ENCODE assay signal across 1 cellular context in the genomic region with DNA sequence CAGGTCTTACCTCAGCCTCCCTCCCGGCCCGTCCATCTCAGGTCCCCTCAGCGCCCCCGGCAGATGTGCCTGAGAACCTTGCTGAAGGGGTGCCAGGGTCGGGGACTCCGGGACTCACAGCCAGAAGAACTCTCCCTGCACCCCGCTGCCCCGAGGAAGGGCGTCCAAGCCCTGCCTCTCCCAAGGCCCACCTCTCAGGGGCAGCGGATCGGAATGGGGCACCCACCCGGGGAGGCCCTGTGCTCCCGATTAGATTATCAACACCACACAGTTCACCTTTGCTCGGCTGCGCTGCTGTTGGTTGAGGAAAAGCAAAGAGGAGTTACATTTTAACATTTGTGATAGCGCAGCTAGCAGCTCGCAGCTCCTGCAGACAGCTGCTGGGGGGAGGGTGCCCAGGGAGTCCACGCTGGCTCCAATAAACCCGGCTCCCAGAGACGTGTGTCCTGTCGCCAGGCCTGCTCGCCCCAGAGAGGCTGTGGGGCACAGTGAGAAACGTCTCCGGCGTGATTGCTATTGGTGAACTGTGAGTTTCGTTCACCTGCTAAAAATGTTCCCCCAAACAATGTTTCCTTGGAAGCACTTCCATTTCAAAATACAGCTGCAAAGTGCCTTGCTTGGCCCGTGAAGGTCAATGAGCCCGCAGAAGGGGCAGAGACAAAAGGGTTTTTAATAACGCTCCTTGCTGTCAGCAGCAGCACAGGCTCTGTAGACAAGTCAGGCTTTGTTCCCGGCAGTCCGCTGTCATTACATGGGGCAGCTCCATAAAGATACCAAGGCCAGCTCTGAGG.
TF ChIP-seq lines count a peak whose summit lies in the region.

No MANE protein-coding gene starts in this region.

TF ChIP-seq in K562, 482 proteins besides CTCF, POLR2A, EP300 and RAD21 (continued from another document and continues in another):
- TF ChIP-seq, protein P1, sequence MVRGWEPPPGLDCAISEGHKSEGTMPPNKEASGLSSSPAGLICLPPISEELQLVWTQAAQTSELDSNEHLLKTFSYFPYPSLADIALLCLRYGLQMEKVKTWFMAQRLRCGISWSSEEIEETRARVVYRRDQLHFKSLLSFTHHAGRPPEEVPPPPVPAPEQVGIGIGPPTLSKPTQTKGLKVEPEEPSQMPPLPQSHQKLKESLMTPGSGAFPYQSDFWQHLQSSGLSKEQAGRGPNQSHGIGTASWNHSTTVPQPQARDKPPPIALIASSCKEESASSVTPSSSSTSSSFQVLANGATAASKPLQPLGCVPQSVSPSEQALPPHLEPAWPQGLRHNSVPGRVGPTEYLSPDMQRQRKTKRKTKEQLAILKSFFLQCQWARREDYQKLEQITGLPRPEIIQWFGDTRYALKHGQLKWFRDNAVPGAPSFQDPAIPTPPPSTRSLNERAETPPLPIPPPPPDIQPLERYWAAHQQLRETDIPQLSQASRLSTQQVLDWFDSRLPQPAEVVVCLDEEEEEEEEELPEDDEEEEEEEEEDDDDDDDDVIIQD (CRISPR knock-in tag; IDR thresholded peaks at IDR 0.05), result no peak
- TF ChIP-seq, protein P2, sequence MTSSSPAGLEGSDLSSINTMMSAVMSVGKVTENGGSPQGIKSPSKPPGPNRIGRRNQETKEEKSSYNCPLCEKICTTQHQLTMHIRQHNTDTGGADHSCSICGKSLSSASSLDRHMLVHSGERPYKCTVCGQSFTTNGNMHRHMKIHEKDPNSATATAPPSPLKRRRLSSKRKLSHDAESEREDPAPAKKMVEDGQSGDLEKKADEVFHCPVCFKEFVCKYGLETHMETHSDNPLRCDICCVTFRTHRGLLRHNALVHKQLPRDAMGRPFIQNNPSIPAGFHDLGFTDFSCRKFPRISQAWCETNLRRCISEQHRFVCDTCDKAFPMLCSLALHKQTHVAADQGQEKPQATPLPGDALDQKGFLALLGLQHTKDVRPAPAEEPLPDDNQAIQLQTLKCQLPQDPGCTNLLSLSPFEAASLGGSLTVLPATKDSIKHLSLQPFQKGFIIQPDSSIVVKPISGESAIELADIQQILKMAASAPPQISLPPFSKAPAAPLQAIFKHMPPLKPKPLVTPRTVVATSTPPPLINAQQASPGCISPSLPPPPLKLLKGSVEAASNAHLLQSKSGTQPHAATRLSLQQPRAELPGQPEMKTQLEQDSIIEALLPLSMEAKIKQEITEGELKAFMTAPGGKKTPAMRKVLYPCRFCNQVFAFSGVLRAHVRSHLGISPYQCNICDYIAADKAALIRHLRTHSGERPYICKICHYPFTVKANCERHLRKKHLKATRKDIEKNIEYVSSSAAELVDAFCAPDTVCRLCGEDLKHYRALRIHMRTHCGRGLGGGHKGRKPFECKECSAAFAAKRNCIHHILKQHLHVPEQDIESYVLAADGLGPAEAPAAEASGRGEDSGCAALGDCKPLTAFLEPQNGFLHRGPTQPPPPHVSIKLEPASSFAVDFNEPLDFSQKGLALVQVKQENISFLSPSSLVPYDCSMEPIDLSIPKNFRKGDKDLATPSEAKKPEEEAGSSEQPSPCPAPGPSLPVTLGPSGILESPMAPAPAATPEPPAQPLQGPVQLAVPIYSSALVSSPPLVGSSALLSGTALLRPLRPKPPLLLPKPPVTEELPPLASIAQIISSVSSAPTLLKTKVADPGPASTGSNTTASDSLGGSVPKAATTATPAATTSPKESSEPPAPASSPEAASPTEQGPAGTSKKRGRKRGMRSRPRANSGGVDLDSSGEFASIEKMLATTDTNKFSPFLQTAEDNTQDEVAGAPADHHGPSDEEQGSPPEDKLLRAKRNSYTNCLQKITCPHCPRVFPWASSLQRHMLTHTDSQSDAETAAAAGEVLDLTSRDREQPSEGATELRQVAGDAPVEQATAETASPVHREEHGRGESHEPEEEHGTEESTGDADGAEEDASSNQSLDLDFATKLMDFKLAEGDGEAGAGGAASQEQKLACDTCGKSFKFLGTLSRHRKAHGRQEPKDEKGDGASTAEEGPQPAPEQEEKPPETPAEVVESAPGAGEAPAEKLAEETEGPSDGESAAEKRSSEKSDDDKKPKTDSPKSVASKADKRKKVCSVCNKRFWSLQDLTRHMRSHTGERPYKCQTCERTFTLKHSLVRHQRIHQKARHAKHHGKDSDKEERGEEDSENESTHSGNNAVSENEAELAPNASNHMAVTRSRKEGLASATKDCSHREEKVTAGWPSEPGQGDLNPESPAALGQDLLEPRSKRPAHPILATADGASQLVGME (CRISPR knock-in tag; IDR thresholded peaks at IDR 0.05), result no peak
- TF ChIP-seq RNF2 (IDR thresholded peaks at IDR 0.05), result no peak; the same call in 1 of the 2 replicates
- TF ChIP-seq, protein P3, sequence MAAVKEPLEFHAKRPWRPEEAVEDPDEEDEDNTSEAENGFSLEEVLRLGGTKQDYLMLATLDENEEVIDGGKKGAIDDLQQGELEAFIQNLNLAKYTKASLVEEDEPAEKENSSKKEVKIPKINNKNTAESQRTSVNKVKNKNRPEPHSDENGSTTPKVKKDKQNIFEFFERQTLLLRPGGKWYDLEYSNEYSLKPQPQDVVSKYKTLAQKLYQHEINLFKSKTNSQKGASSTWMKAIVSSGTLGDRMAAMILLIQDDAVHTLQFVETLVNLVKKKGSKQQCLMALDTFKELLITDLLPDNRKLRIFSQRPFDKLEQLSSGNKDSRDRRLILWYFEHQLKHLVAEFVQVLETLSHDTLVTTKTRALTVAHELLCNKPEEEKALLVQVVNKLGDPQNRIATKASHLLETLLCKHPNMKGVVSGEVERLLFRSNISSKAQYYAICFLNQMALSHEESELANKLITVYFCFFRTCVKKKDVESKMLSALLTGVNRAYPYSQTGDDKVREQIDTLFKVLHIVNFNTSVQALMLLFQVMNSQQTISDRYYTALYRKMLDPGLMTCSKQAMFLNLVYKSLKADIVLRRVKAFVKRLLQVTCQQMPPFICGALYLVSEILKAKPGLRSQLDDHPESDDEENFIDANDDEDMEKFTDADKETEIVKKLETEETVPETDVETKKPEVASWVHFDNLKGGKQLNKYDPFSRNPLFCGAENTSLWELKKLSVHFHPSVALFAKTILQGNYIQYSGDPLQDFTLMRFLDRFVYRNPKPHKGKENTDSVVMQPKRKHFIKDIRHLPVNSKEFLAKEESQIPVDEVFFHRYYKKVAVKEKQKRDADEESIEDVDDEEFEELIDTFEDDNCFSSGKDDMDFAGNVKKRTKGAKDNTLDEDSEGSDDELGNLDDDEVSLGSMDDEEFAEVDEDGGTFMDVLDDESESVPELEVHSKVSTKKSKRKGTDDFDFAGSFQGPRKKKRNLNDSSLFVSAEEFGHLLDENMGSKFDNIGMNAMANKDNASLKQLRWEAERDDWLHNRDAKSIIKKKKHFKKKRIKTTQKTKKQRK (IDR thresholded peaks at IDR 0.05; ENCODE audit: borderline replicate concordance, low read depth, low read length), result no peak
- no peak for TF ChIP-seq KHSRP (IDR thresholded peaks at IDR 0.05)
- TF ChIP-seq, protein P4, sequence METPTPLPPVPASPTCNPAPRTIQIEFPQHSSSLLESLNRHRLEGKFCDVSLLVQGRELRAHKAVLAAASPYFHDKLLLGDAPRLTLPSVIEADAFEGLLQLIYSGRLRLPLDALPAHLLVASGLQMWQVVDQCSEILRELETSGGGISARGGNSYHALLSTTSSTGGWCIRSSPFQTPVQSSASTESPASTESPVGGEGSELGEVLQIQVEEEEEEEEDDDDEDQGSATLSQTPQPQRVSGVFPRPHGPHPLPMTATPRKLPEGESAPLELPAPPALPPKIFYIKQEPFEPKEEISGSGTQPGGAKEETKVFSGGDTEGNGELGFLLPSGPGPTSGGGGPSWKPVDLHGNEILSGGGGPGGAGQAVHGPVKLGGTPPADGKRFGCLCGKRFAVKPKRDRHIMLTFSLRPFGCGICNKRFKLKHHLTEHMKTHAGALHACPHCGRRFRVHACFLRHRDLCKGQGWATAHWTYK (CRISPR knock-in tag; IDR thresholded peaks at IDR 0.05), result no peak
- TF ChIP-seq PHF8 (IDR thresholded peaks at IDR 0.05; ENCODE audit: borderline replicate concordance, low read length), result no peak
- TF ChIP-seq SNIP1 (IDR thresholded peaks at IDR 0.05; ENCODE audit: low read depth), result no peak
- no peak for TF ChIP-seq PHB2 (IDR thresholded peaks at IDR 0.05; ENCODE audit: low read depth)
- TF ChIP-seq PRPF4 (IDR thresholded peaks at IDR 0.05; ENCODE audit: insufficient read depth, low read depth, low read length, poor library complexity, severe bottlenecking), result no peak
- TF ChIP-seq SMARCA4 (IDR thresholded peaks at IDR 0.05), result no peak
- no peak for TF ChIP-seq ZNF384 (IDR thresholded peaks at IDR 0.05; ENCODE audit: low read depth, low read length)
- 0 out of 2 replicates have a peak, but pooled peaks have one; percentile 42 for TF ChIP-seq ZNF583 (CRISPR knock-in tag; IDR thresholded peaks at IDR 0.05)
- no peak for TF ChIP-seq TAF15 (IDR thresholded peaks at IDR 0.05; ENCODE audit: low read depth, low read length)
- no peak for TF ChIP-seq POLR2AphosphoS2 (IDR thresholded peaks at IDR 0.05; ENCODE audit: low read length)
- TF ChIP-seq CCNT2 (IDR thresholded peaks at IDR 0.05; ENCODE audit: borderline replicate concordance, extremely low read depth, insufficient read length, low read depth, low read length), result no peak
- TF ChIP-seq, protein P5, sequence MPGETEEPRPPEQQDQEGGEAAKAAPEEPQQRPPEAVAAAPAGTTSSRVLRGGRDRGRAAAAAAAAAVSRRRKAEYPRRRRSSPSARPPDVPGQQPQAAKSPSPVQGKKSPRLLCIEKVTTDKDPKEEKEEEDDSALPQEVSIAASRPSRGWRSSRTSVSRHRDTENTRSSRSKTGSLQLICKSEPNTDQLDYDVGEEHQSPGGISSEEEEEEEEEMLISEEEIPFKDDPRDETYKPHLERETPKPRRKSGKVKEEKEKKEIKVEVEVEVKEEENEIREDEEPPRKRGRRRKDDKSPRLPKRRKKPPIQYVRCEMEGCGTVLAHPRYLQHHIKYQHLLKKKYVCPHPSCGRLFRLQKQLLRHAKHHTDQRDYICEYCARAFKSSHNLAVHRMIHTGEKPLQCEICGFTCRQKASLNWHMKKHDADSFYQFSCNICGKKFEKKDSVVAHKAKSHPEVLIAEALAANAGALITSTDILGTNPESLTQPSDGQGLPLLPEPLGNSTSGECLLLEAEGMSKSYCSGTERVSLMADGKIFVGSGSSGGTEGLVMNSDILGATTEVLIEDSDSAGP (CRISPR knock-in tag; IDR thresholded peaks at IDR 0.05), result no peak
- TF ChIP-seq, protein P6, sequence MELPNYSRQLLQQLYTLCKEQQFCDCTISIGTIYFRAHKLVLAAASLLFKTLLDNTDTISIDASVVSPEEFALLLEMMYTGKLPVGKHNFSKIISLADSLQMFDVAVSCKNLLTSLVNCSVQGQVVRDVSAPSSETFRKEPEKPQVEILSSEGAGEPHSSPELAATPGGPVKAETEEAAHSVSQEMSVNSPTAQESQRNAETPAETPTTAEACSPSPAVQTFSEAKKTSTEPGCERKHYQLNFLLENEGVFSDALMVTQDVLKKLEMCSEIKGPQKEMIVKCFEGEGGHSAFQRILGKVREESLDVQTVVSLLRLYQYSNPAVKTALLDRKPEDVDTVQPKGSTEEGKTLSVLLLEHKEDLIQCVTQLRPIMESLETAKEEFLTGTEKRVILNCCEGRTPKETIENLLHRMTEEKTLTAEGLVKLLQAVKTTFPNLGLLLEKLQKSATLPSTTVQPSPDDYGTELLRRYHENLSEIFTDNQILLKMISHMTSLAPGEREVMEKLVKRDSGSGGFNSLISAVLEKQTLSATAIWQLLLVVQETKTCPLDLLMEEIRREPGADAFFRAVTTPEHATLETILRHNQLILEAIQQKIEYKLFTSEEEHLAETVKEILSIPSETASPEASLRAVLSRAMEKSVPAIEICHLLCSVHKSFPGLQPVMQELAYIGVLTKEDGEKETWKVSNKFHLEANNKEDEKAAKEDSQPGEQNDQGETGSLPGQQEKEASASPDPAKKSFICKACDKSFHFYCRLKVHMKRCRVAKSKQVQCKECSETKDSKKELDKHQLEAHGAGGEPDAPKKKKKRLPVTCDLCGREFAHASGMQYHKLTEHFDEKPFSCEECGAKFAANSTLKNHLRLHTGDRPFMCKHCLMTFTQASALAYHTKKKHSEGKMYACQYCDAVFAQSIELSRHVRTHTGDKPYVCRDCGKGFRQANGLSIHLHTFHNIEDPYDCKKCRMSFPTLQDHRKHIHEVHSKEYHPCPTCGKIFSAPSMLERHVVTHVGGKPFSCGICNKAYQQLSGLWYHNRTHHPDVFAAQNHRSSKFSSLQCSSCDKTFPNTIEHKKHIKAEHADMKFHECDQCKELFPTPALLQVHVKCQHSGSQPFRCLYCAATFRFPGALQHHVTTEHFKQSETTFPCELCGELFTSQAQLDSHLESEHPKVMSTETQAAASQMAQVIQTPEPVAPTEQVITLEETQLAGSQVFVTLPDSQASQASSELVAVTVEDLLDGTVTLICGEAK (IDR thresholded peaks at IDR 0.05), result no peak
- TF ChIP-seq, protein P6 (CRISPR knock-in tag; IDR thresholded peaks at IDR 0.05), result no peak
